In the genomic region with DNA sequence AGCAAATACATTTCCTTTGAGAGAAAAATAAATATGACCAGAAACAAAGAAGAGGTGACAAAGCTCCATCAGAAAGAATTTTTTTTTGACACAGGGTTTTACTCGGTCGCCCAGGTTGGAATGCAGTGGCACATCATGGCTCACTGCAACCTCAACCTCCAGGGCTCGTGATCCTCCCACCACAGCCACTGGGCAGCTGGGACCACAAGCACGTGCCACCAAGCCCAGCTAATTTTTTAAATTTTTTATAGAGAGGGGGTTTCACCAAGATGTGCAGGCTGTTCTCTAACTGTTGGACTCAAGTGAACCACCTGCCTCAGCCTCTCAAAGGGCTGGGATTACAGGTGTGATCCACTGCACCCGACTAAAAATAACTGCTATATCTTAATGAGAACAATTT, we compare ENCODE assay signal across 28 cellular contexts.
"Had no signal": no experiment of that assay in that cellular context is flagged by ENCODE, and none has a peak within 500 bp of the region (broad histone marks: within the 10 kb centered on the region; RNA-seq: fewer than 3 reads in every experiment).

No MANE protein-coding gene starts in this region.

- DNase-seq: activated CD4-positive, alpha-beta T cell treated with anti-CD3 and anti-CD28 coated beads for 1 hour; activated CD4-positive, alpha-beta T cell treated with anti-CD3 and anti-CD28 coated beads for 48 hours; activated CD4-positive, alpha-beta T cell treated with anti-CD3 and anti-CD28 coated beads, Interleukin-2, amount 50 U/mL, for 1 hour; activated CD4-positive, alpha-beta T cell treated with anti-CD3 and anti-CD28 coated beads, Interleukin-2, amount 50 U/mL, for 48 hours; activated CD8-positive, alpha-beta memory T cell treated with anti-CD3 and anti-CD28 coated beads for 24 hours; activated CD8-positive, alpha-beta T cell treated with anti-CD3 and anti-CD28 coated beads for 36 hours; activated gamma-delta T cell; activated naive CD4-positive, alpha-beta T cell; activated naive CD4-positive, alpha-beta T cell treated with anti-CD3 and anti-CD28 coated beads, Interleukin-2, amount 10 ng/mL, durations not matched to agents 7 days and 5 days; activated naive CD8-positive, alpha-beta T cell treated with anti-CD3 and anti-CD28 coated beads, Interleukin-2, amount 10 ng/mL, durations not matched to agents 7 days and 5 days; activated T-cell treated with anti-CD3 and anti-CD28 coated beads, Interleukin-2, amount 50 U/mL, for 48 hours; central memory CD4-positive, alpha-beta T cell; cerebellar nuclear complex; dorsolateral prefrontal cortex; effector memory CD4-positive, alpha-beta T cell; endodermal cell; foreskin fibroblast; head of caudate nucleus; T-helper 2 cell had no signal

- H3K36me3 ChIP-seq: breast epithelium had no signal

- H3K27me3 Mint-ChIP-seq: activated CD8-positive, alpha-beta T cell treated with anti-CD3 and anti-CD28 coated beads for 36 hours; activated naive CD4-positive, alpha-beta T cell treated with anti-CD3 and anti-CD28 coated beads, Interleukin-2, amount 10 ng/mL, durations not matched to agents 7 days and 5 days; activated naive CD8-positive, alpha-beta T cell treated with anti-CD3 and anti-CD28 coated beads, Interleukin-2, amount 10 ng/mL, durations not matched to agents 7 days and 5 days; brain; dendritic cell treated with granulocyte-macrophage colony-stimulating factor and Interleukin-4, amounts not matched to agents 40 ng/mL and 50 ng/mL, for 4 days had no signal

- H3K4me1 ChIP-seq: breast epithelium had no signal

- H3K27ac Mint-ChIP-seq: activated naive CD4-positive, alpha-beta T cell treated with anti-CD3 and anti-CD28 coated beads, Interleukin-2, amount 50 U/mL, for 72 hours; activated naive CD8-positive, alpha-beta T cell treated with anti-CD3 and anti-CD28 coated beads, Interleukin-2, amount 10 ng/mL, durations not matched to agents 7 days and 5 days; dendritic cell treated with granulocyte-macrophage colony-stimulating factor and Interleukin-4, amounts not matched to agents 40 ng/mL and 50 ng/mL, for 4 days; endodermal cell; WTC11 had no signal

- H3K27me3 ChIP-seq: ascending aorta, breast epithelium, cardiac muscle cell, dorsolateral prefrontal cortex had no signal

- H3K27ac ChIP-seq: ascending aorta, breast epithelium, cardiac muscle cell, coronary artery, dorsolateral prefrontal cortex had no signal

- H3K4me3 ChIP-seq: ascending aorta, breast epithelium, cardiac muscle cell, coronary artery, dorsolateral prefrontal cortex had no signal

- H3K4me1 Mint-ChIP-seq: endodermal cell, WTC11 had no signal

- H3K9me3 ChIP-seq: ascending aorta, breast epithelium had no signal

- ATAC-seq: activated CD8-positive, alpha-beta T cell treated with anti-CD3 and anti-CD28 coated beads for 36 hours; activated naive CD4-positive, alpha-beta T cell treated with anti-CD3 and anti-CD28 coated beads, Interleukin-2, amount 50 U/mL, for 72 hours; esophagus mucosa; WTC11 had no signal

- H3K4me3 Mint-ChIP-seq: activated CD8-positive, alpha-beta T cell treated with anti-CD3 and anti-CD28 coated beads for 36 hours; activated naive CD4-positive, alpha-beta T cell treated with anti-CD3 and anti-CD28 coated beads, Interleukin-2, amount 10 ng/mL, durations not matched to agents 7 days and 5 days; activated naive CD8-positive, alpha-beta T cell treated with anti-CD3 and anti-CD28 coated beads, Interleukin-2, amount 10 ng/mL, durations not matched to agents 7 days and 5 days; brain; dendritic cell treated with granulocyte-macrophage colony-stimulating factor and Interleukin-4, amounts not matched to agents 40 ng/mL and 50 ng/mL, for 4 days; endodermal cell; WTC11 had no signal

- H3K9me3 Mint-ChIP-seq: activated CD8-positive, alpha-beta T cell treated with anti-CD3 and anti-CD28 coated beads for 36 hours; activated naive CD4-positive, alpha-beta T cell treated with anti-CD3 and anti-CD28 coated beads, Interleukin-2, amount 10 ng/mL, durations not matched to agents 7 days and 5 days; activated naive CD4-positive, alpha-beta T cell treated with anti-CD3 and anti-CD28 coated beads, Interleukin-2, amount 50 U/mL, for 72 hours; activated naive CD8-positive, alpha-beta T cell treated with anti-CD3 and anti-CD28 coated beads, Interleukin-2, amount 10 ng/mL, durations not matched to agents 7 days and 5 days; brain; dendritic cell treated with granulocyte-macrophage colony-stimulating factor and Interleukin-4, amounts not matched to agents 40 ng/mL and 50 ng/mL, for 4 days; endodermal cell; WTC11 had no signal
